Comparison of ENCODE assay signal across 8 cellular contexts in genomic region chr6:105592329-105592728, GRCh38.
DNase-seq lines count a peak whose midpoint lies in the region; ATAC-seq, FAIRE-seq and TF ChIP-seq lines count a peak whose summit lies in the region.
"Had no signal": no experiment of that assay in that cellular context is flagged by ENCODE, and none has a peak within 500 bp of the region (broad histone marks: within the 10 kb centered on the region; RNA-seq: fewer than 3 reads in every experiment).

No MANE protein-coding gene starts in this region.

- no peaks in the 10 kb centered on the region for H4K20me1 ChIP-seq in H1 (replicated peaks in 1 of 2; ENCODE audit: control insufficient read depth in 1 of 2, insufficient read depth in 2 of 2, low read length in 2 of 2)

- no peaks in the 10 kb centered on the region for H3K9me3 ChIP-seq in H1 (ENCODE audit: insufficient read depth in 2 of 2, low read depth in 1 of 2, low read length in 1 of 2)

- no peak overlapping the region for H3K18ac ChIP-seq in H1 (ENCODE audit: extremely low read depth, low read length)

- no peak overlapping the region for H3K27ac ChIP-seq in H1 (ENCODE audit: low read depth, low read length)

- H3K9ac ChIP-seq in H1 (replicated peaks in 1 of 4; ENCODE audit: extremely low read depth in 1 of 4, low read depth in 3 of 4, low read length in 3 of 4), result no peak overlapping the region

- H3K56ac ChIP-seq in H1 (replicated peaks; ENCODE audit: insufficient read length, low read depth, low read length), result no peak overlapping the region

- no peak for ATAC-seq in GM19395 (IDR thresholded peaks at IDR 0.05; ENCODE audit: unreplicated experiment)

- H3K23me2 ChIP-seq in H1 (ENCODE audit: low read depth, low read length), result no peaks in the 10 kb centered on the region

- H2BK15ac ChIP-seq in H1 (ENCODE audit: low read length), result no peak overlapping the region

- H2AFZ ChIP-seq in H1 (ENCODE audit: low read length), result no peak overlapping the region

- no peaks in the 10 kb centered on the region for H3K79me1 ChIP-seq in H1 (ENCODE audit: low read depth, low read length)

- no peak overlapping the region for H4K5ac ChIP-seq in H1 (ENCODE audit: insufficient read length, low read depth, low read length)

- CTCF ChIA-PET in H1 (lab: Charles Lee; ENCODE audit: partially characterized antibody), result no interaction called here

- TF ChIP-seq RAD21 in H1 (IDR thresholded peaks at IDR 0.05 in 1 of 2, conservative IDR thresholded peaks at IDR 0.05 in 1 of 2; ENCODE audit: low read depth in 2 of 2, low read length in 2 of 2), result no peak

- no peak overlapping the region for H4K8ac ChIP-seq in H1 (ENCODE audit: extremely low read depth, insufficient read depth, low read length)

- peak overlapping the region; percentile 57; the same call in 1 of the 2 replicates for H2BK5ac ChIP-seq in H1 (ENCODE audit: low read depth, low read length)

- H3K4me1 ChIP-seq in H1 (replicated peaks in 1 of 4; ENCODE audit: control insufficient read depth in 3 of 4, insufficient read depth in 4 of 4, low read length in 3 of 4), result 0 out of 7 replicates have a peak, but pooled peaks cover 0 to 2% (median 0%) of the 10 kb centered on the region in 4 experiments

- H3K79me2 ChIP-seq in H1 (ENCODE audit: control insufficient read depth in 1 of 2, insufficient read depth in 2 of 2, low read length in 2 of 2), result no peaks in the 10 kb centered on the region

- no peak overlapping the region for H3K14ac ChIP-seq in H1 (ENCODE audit: insufficient read length)

- H3K36me3 ChIP-seq in H1 (ENCODE audit: control insufficient read depth in 2 of 4, insufficient read depth in 4 of 4, low read length in 3 of 4), result no peaks in the 10 kb centered on the region

- H3K4me3 ChIP-seq in H1 (ENCODE audit: extremely low read depth in 1 of 4, insufficient read depth in 2 of 4, low read depth in 3 of 4, low read length in 4 of 4), result no peak overlapping the region

- TF ChIP-seq EP300 in H1 (IDR thresholded peaks at IDR 0.05; ENCODE audit: borderline replicate concordance in 1 of 2, low read depth in 2 of 2, low read length in 2 of 2), result no peak

- POLR2A ChIA-PET in H1 (lab: Charles Lee; ENCODE audit: partially characterized antibody), result no interaction called here

- H3K4me2 ChIP-seq in H1 (ENCODE audit: insufficient read depth in 1 of 2, low read depth in 2 of 2, low read length in 2 of 2), result no peak overlapping the region

- TF ChIP-seq POLR2A in H1 (IDR thresholded peaks at IDR 0.05; ENCODE audit: control extremely low read depth in 1 of 2, low read depth in 2 of 2, low read length in 2 of 2), result no peak

- DNase-seq in GM04504 (ENCODE audit: low read depth) (peak; percentile 94), NCI-H226 (peak; percentile 90), H1 (ENCODE audit: low read depth in 1 of 2, low spot score in 2 of 2) (no peak), renal cortical epithelial cell (ENCODE audit: low read depth) (peak; percentile 87)
- no peak for DNase-seq in activated CD4-positive, alpha-beta T cell treated with anti-CD3 and anti-CD28 coated beads for 1 hour
- no peak for DNase-seq in NK-92 treated with Interleukin-12 subunit alpha and Interleukin-12 subunit beta, amount 100 ng/mL, for 24 hours (lab: John Stamatoyannopoulos, UW)
- DNase-seq: NCI-H2029 had no signal

- 0 out of 2 replicates have a peak overlapping the region, but pooled peaks have one; percentile 45 for H2BK12ac ChIP-seq in H1 (ENCODE audit: low read depth, low read length)

- H2BK20ac ChIP-seq in H1 (ENCODE audit: low read length), result 0 out of 2 replicates have a peak overlapping the region, but pooled peaks have one; percentile 40

- no peak overlapping the region for H3K4ac ChIP-seq in H1 (replicated peaks; ENCODE audit: insufficient read length, low read depth, low read length)

- no peak for TF ChIP-seq CTCF in H1 (IDR thresholded peaks at IDR 0.05; ENCODE audit: control extremely low read depth in 1 of 3, insufficient read depth in 1 of 3, low read depth in 1 of 3, low read length in 3 of 3)

- no peak overlapping the region for H3K23ac ChIP-seq in H1 (ENCODE audit: insufficient read length)

- H4K91ac ChIP-seq in H1 (replicated peaks; ENCODE audit: insufficient read length, low read length), result no peak overlapping the region

- no peak for FAIRE-seq in H1 (lab: Jason Lieb, UNC)

- H3K27me3 ChIP-seq in H1 (replicated peaks in 1 of 4; ENCODE audit: control insufficient read depth in 3 of 4, extremely low read depth in 1 of 4, insufficient read depth in 3 of 4, low read length in 3 of 4), result no peaks in the 10 kb centered on the region

- no peak overlapping the region for H2BK120ac ChIP-seq in H1 (replicated peaks; ENCODE audit: low read depth, low read length)

- H2AK5ac ChIP-seq in H1 (ENCODE audit: low read depth, low read length), result no peak overlapping the region

- WGBS in H1 (ENCODE audit: extremely low coverage in 1 of 2, insufficient coverage in 1 of 2, insufficient read length in 1 of 2, insufficient replicate concordance in 2 of 2, low coverage in 1 of 2, low lambda C conversion rate in 2 of 2, missing lambda C conversion rate in 1 of 2), 2 experiments, result 100% methylated on average over 2 of the region's 2 CpGs; no CpG with 5 or more reads in 1 of the 2 experiments

TF ChIP-seq in H1, 55 proteins besides CTCF, POLR2A, EP300 and RAD21:
- no peak for TF ChIP-seq GTF2F1 (IDR thresholded peaks at IDR 0.05; ENCODE audit: borderline replicate concordance, low read depth, low read length)
- TF ChIP-seq POU5F1 (IDR thresholded peaks at IDR 0.05; ENCODE audit: low read depth, low read length), result no peak
- no peak for TF ChIP-seq ATF2 (IDR thresholded peaks at IDR 0.05; ENCODE audit: low read length)
- no peak for TF ChIP-seq TAF7 (optimal IDR thresholded peaks at IDR 0.05; ENCODE audit: borderline replicate concordance, low read depth, low read length)
- TF ChIP-seq NRF1 (IDR thresholded peaks at IDR 0.05; ENCODE audit: low read depth, low read length), result no peak
- no peak for TF ChIP-seq EGR1 (IDR thresholded peaks at IDR 0.05; ENCODE audit: borderline replicate concordance, low read depth, low read length)

Comparison
In these comparisons a context has a peak if more than half of its experiments do, and no peak if none do; other contexts are left out.
1. DNase-seq: peak in GM04504 (single experiment), NCI-H226 (single experiment) and renal cortical epithelial cell (single experiment); none in H1 (0 of 2), activated CD4-positive, alpha-beta T cell treated with anti-CD3 and anti-CD28 coated beads for 1 hour (single experiment) and NK-92 treated with Interleukin-12 subunit alpha and Interleukin-12 subunit beta, amount 100 ng/mL, for 24 hours (single experiment).